In the genomic region with DNA sequence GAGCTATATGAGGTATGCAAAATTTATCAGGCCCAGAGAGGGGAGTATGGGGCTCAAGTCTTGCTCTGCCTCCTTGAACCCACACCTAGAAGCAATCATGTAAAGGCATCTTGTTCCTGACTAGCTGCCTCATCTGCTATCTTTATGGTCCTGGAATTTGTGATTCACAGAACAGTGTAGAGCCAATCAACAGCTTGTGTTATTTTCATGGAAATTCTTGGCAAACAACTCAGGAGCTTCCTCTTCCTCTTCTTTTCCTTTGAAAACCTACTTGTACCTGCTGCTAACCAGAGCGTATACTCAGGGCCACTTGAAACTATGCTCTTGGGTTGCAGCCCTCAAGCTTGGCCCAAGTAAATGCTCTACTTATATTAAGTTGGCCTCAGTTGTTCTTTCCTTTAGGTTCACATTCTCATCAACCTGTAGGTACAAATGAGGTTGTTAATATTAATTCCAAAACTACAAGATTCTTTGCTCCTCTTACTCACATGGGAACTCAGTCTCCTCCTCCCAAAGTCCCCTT, we compare ENCODE assay signal across 21 cellular contexts. TPM values are rescaled to one million over a fixed set of nuclear protein-coding genes. Genes with fewer than 3 reads are reported as not detected.
DNase-seq lines count a peak whose midpoint lies in the region; ATAC-seq, FAIRE-seq and TF ChIP-seq lines count a peak whose summit lies in the region.
"Had no signal": no experiment of that assay in that cellular context is flagged by ENCODE, and none has a peak within 500 bp of the region (broad histone marks: within the 10 kb centered on the region; RNA-seq: fewer than 3 reads in every experiment).

No MANE protein-coding gene starts in this region.

- no peaks in the 10 kb centered on the region for H3K36me3 Mint-ChIP-seq in endothelial cell (ENCODE audit: low read depth, unreplicated experiment)
- H3K36me3 Mint-ChIP-seq: CD8-positive, alpha-beta T cell; IgD-negative memory B cell had no signal

- peaks cover 59% of the 10 kb centered on the region for H3K4me1 Mint-ChIP-seq in endothelial cell (ENCODE audit: unreplicated experiment)
- H3K4me1 Mint-ChIP-seq: IgD-negative memory B cell had no signal

- in situ Hi-C loops in HepG2 (cut with HindIII; ENCODE audit: extremely low pct_ligation_motif_present, low pct_unique_long_range_greater_than_20kb): no loop called here

- no peaks in the 10 kb centered on the region for H3K4me1 ChIP-seq in right lobe of liver
- peaks cover 17% of the 10 kb centered on the region for H3K4me1 ChIP-seq in HepG2 (ENCODE audit: insufficient read depth, low read length)
- H3K4me1 ChIP-seq in mesodermal cell (ENCODE audit: control insufficient read depth, insufficient read depth, low read length, poor library complexity, severe bottlenecking): peaks cover 26% of the 10 kb centered on the region
- H3K4me1 ChIP-seq in sigmoid colon: no peaks in the 10 kb centered on the region

- BruUV-seq in HepG2 (replicated peaks; lab: Mats Ljungman, UMichigan): no TSS peak

- no peaks in the 10 kb centered on the region for H3K9me3 Mint-ChIP-seq in endothelial cell (ENCODE audit: unreplicated experiment)
- H3K9me3 Mint-ChIP-seq: CD8-positive, alpha-beta T cell; IgD-negative memory B cell had no signal

- peak overlapping the region; percentile 59 for H3K27ac Mint-ChIP-seq in endothelial cell (ENCODE audit: unreplicated experiment)
- H3K27ac Mint-ChIP-seq: CD8-positive, alpha-beta T cell had no signal

- H3K79me2 ChIP-seq in HepG2 (ENCODE audit: insufficient read depth, low read length): no peaks in the 10 kb centered on the region

- H3K9me3 ChIP-seq in right lobe of liver: no peaks in the 10 kb centered on the region
- H3K9me3 ChIP-seq in HepG2 (ENCODE audit: low read length): no peaks in the 10 kb centered on the region
- H3K9me3 ChIP-seq in mesodermal cell (ENCODE audit: control insufficient read depth, low read length): no peaks in the 10 kb centered on the region
- no peaks in the 10 kb centered on the region for H3K9me3 ChIP-seq in sigmoid colon

- intact Hi-C loops in right lobe of liver (cut with DNase I): no loop called here
- intact Hi-C loops in HepG2 (cut with micrococcal nuclease; ENCODE audit: unreplicated experiment): no loop called here
- intact Hi-C loops in sigmoid colon (cut with DNase I): no loop called here

- ATAC-seq in right lobe of liver (peak in 3 of 4 donors; percentile 6 to 40 (median 34)), HepG2 (no peak), GM19351 (IDR thresholded peaks at IDR 0.05; ENCODE audit: unreplicated experiment) (no peak), HG02870 (IDR thresholded peaks at IDR 0.05; ENCODE audit: unreplicated experiment) (no peak)
- ATAC-seq: CD8-positive, alpha-beta T cell had no signal

- DNase-seq in right lobe of liver (no peak), HepG2 (ENCODE audit: low spot score) (no peak), endothelial cell (ENCODE audit: low spot score) (no peak), sigmoid colon (no peak)
- no peak for DNase-seq in activated CD4-positive, alpha-beta T cell treated with anti-CD3 and anti-CD28 coated beads, Interleukin-2, amount 50 U/mL, for 1 hour
- DNase-seq: CD8-positive, alpha-beta T cell; DND-41; GOT3; NCI-H1105 treated with DMSO at 0.1 percent for 48 hours; NCI-H187 treated with DMSO at 0.1 percent for 48 hours; NCI-H526 treated with DMSO at 0.1 percent for 48 hours; NK-92 treated with Interleukin-12 subunit alpha and Interleukin-12 subunit beta, amount 100 ng/mL, for 24 hours; SHP77 had no signal

- TF ChIP-seq EP300 in HepG2 (IDR thresholded peaks at IDR 0.05; ENCODE audit: low read depth in 2 of 2, low read length in 2 of 2) (no peak), HepG2 (CRISPR knock-in tag; IDR thresholded peaks at IDR 0.05; ENCODE audit: borderline replicate concordance) (no peak), sigmoid colon (IDR thresholded peaks at IDR 0.05) (no peak)

- H3K36me3 ChIP-seq in right lobe of liver (no peaks in the 10 kb centered on the region), HepG2 (replicated peaks in 1 of 2; ENCODE audit: control insufficient read depth in 1 of 2, insufficient read depth in 2 of 2, low read length in 2 of 2) (no peaks in the 10 kb centered on the region), mesodermal cell (ENCODE audit: control insufficient read depth, insufficient read depth, low read length) (no peaks in the 10 kb centered on the region), sigmoid colon (no peaks in the 10 kb centered on the region)

- FAIRE-seq in HepG2 (lab: Jason Lieb, UNC): no peak
- FAIRE-seq: G401.6 had no signal

- no peaks in the 10 kb centered on the region for H4K20me1 ChIP-seq in HepG2 (ENCODE audit: insufficient read depth, low read length)

- no peak overlapping the region for H3K4me2 ChIP-seq in HepG2 (ENCODE audit: low read depth, low read length)

- TF ChIP-seq POLR2A in right lobe of liver (IDR thresholded peaks at IDR 0.05): no peak
- no peak for TF ChIP-seq POLR2A in HepG2 (IDR thresholded peaks at IDR 0.05; ENCODE audit: insufficient read depth in 1 of 2, low read depth in 2 of 2, low read length in 2 of 2)
- no peak for TF ChIP-seq POLR2A in sigmoid colon (IDR thresholded peaks at IDR 0.05)

- H2AFZ ChIP-seq in HepG2 (ENCODE audit: low read length): no peak overlapping the region

- TF ChIP-seq CTCF in right lobe of liver (IDR thresholded peaks at IDR 0.05) (no peak), HepG2 (CRISPR knock-in tag; IDR thresholded peaks at IDR 0.05) (no peak), endothelial cell (IDR thresholded peaks at IDR 0.05; ENCODE audit: unreplicated experiment) (no peak), sigmoid colon (IDR thresholded peaks at IDR 0.05) (no peak)

- WGBS in right lobe of liver (ENCODE audit: insufficient coverage, low coverage, low lambda C conversion rate, missing lambda C conversion rate): 100% methylated on average over 1 of the region's 1 CpG
- 91% methylated on average over 1 of the region's 1 CpG for WGBS in HepG2 (ENCODE audit: low lambda C conversion rate)
- 82 to 89% methylated on average over 1 of the region's 1 CpG for WGBS in mesodermal cell (ENCODE audit: insufficient coverage in 2 of 2), 2 experiments
- WGBS in sigmoid colon, 2 donors: 46 to 81% methylated on average over 1 of the region's 1 CpG

- H3K27me3 ChIP-seq in right lobe of liver (no peaks in the 10 kb centered on the region), HepG2 (ENCODE audit: control insufficient read depth in 1 of 2, insufficient read depth in 2 of 2, low read length in 2 of 2) (no peaks in the 10 kb centered on the region; a peak in 1 of 5 replicates), sigmoid colon (no peaks in the 10 kb centered on the region)

- H3K9ac ChIP-seq in HepG2 (ENCODE audit: insufficient read depth, low read depth, low read length): no peak overlapping the region

- CTCF ChIA-PET in HepG2 (lab: Yijun Ruan, JAX; ENCODE audit: low intra/inter-chr PET ratio, low total read pairs): no interaction called here

- no peak overlapping the region for H3K4me3 Mint-ChIP-seq in endothelial cell (ENCODE audit: unreplicated experiment)
- H3K4me3 Mint-ChIP-seq: CD8-positive, alpha-beta T cell; IgD-negative memory B cell had no signal

- H3K27ac ChIP-seq in right lobe of liver: no peak overlapping the region
- H3K27ac ChIP-seq in HepG2 (ENCODE audit: extremely low read length, insufficient read depth, low read length): no peak overlapping the region
- H3K27ac ChIP-seq in mesodermal cell (ENCODE audit: low read depth, low read length, severe bottlenecking): peak overlapping the region; percentile 54
- H3K27ac ChIP-seq in sigmoid colon: no peak overlapping the region

- peaks cover 1% of the 10 kb centered on the region for H3K27me3 Mint-ChIP-seq in endothelial cell (ENCODE audit: unreplicated experiment)

- H3K4me3 ChIP-seq in right lobe of liver: no peak overlapping the region
- no peak overlapping the region for H3K4me3 ChIP-seq in HepG2 (replicated peaks in 1 of 3; ENCODE audit: insufficient read depth in 1 of 3, low read depth in 2 of 3, low read length in 3 of 3)
- H3K4me3 ChIP-seq in mesodermal cell (ENCODE audit: extremely low read depth, insufficient read depth, low read length, poor library complexity, severe bottlenecking): no peak overlapping the region
- no peak overlapping the region for H3K4me3 ChIP-seq in sigmoid colon

- POLR2A ChIA-PET in HepG2 (lab: Yijun Ruan, JAX): no interaction called here

- TF ChIP-seq RAD21 in HepG2 (CRISPR knock-in tag; IDR thresholded peaks at IDR 0.05): no peak

TF ChIP-seq in HepG2, 621 proteins besides CTCF, POLR2A, EP300 and RAD21 (continues in another document):
- TF ChIP-seq FOXP1 (IDR thresholded peaks at IDR 0.05) (no peak), FOXP1 (CRISPR knock-in tag; IDR thresholded peaks at IDR 0.05) (no peak)

RNA-seq across cellular contexts. Expression of a gene that starts 3.5 kb away (rescaled TPM):
- total RNA-seq in right lobe of liver (10 to 100 TPM in 1 of 6 experiments, 1 to 10 TPM in 5; 3.6 to 20.9 (median 9.0) TPM), HepG2 (2016; rRNA removed; fragmentation: Illumina TruSeq; extraction: Trizol) (0.22 TPM in 1 of 2 replicates, not detected in the other), endothelial cell (ENCODE audit: unreplicated experiment) (not detected), sigmoid colon (10 to 100 TPM in 2 of 4 donors, 1 to 10 TPM in 2; 5.1 to 13.3 (median 9.2) TPM)
- total RNA-seq in HepG2 (2016; cell fraction: cytosol; rRNA removed; fragmentation: Illumina TruSeq; extraction: Trizol; ENCODE audit: low read depth): 0.09 TPM in 1 of 2 replicates, not detected in the other
- 0.15 TPM in 1 of 2 replicates, not detected in the other for total RNA-seq in HepG2 (2016; cell fraction: insoluble cytoplasmic fraction; rRNA removed; fragmentation: Illumina TruSeq; extraction: Trizol)
- 0.22 TPM in 1 of 2 replicates, not detected in the other for total RNA-seq in HepG2 (2016; cell fraction: membrane; rRNA removed; fragmentation: Illumina TruSeq; extraction: Trizol)
- total RNA-seq in HepG2 (2016; cell fraction: nucleus; rRNA removed; fragmentation: Illumina TruSeq; extraction: Trizol): 0.41 TPM in 1 of 2 replicates, not detected in the other
- polyA plus RNA-seq in HepG2 (2011; rRNA removed) (0.10 and 0.22 TPM in 2 replicates), sigmoid colon (10 to 100 TPM; 21.9 to 49.0 (median 39.0) TPM)
- 0.12 TPM in 1 of 2 replicates, not detected in the other for polyA plus RNA-seq in HepG2 (2011; cell fraction: cytosol; rRNA removed)
- polyA plus RNA-seq in HepG2 (2011; cell fraction: nucleus; rRNA removed): 0.07 TPM in 1 of 2 replicates, not detected in the other
- polyA plus RNA-seq in HepG2 (2012): 0.21 and 1.0 TPM in 2 replicates
- polyA plus RNA-seq in HepG2 (2016; cell fraction: cytosol; fragmentation: Illumina TruSeq; extraction: Trizol; ENCODE audit: low read depth): 0.17 TPM in 1 of 2 replicates, not detected in the other
- polyA plus RNA-seq in HepG2 (2016; cell fraction: insoluble cytoplasmic fraction; fragmentation: Illumina TruSeq; extraction: Trizol; ENCODE audit: low read depth): not detected in 2 replicates
- polyA plus RNA-seq in HepG2 (2016; cell fraction: membrane; fragmentation: Illumina TruSeq; extraction: Trizol; ENCODE audit: low read depth): 0.25 TPM in 1 of 2 replicates, not detected in the other
- polyA plus RNA-seq in HepG2 (2016; cell fraction: nucleus; fragmentation: Illumina TruSeq; extraction: Trizol; ENCODE audit: insufficient read depth, low read depth): not detected in 2 replicates
- polyA minus RNA-seq in HepG2 (2011; rRNA and poly(A)+ RNA removed; ENCODE audit: low replicate concordance): 0.80 and 1.1 TPM in 2 replicates
- polyA minus RNA-seq in HepG2 (2011; cell fraction: cytosol; rRNA and poly(A)+ RNA removed): not detected in 2 replicates
- polyA minus RNA-seq in HepG2 (2011; cell fraction: nucleus; rRNA and poly(A)+ RNA removed): 0.90 and 1.9 TPM in 2 replicates
- 4.1 TPM for polyA plus RNA-seq in mesodermal cell (2013, experiment 1 of 2)
- polyA plus RNA-seq in mesodermal cell (2013, experiment 2 of 2): 3.0 TPM
- total RNA-seq: LHCN-M2, OCI-LY7 had no signal
- polyA plus RNA-seq: BJ, IgD-negative memory B cell had no signal

Comparison
In these comparisons a context has a peak if more than half of its experiments do, and no peak if none do; other contexts are left out.
1. ATAC-seq: peak in right lobe of liver (3 of 4); none in HepG2 (single experiment), GM19351 (single experiment) and HG02870 (single experiment).